28 cellular contexts compared by ENCODE assay signal in genomic region chr5:79008362-79008761, GRCh38.
"Had no signal": no experiment of that assay in that cellular context is flagged by ENCODE, and none has a peak within 500 bp of the region (broad histone marks: within the 10 kb centered on the region; RNA-seq: fewer than 3 reads in every experiment).

No MANE protein-coding gene starts in this region.

- H3K4me3 ChIP-seq: breast epithelium, esophagus muscularis mucosa, right atrium auricular region, smooth muscle cell, stomach, thyroid gland, upper lobe of right lung had no signal

- H3K27ac ChIP-seq: breast epithelium, esophagus muscularis mucosa, foreskin keratinocyte, parathyroid adenoma, right atrium auricular region, stomach, thyroid gland, upper lobe of right lung had no signal

- H3K27me3 Mint-ChIP-seq: activated naive CD4-positive, alpha-beta T cell treated with anti-CD3 and anti-CD28 coated beads, Interleukin-2, amount 50 U/mL, for 24 hours had no signal

- H3K4me3 Mint-ChIP-seq: activated B cell treated with CpG ODN at 0.5 μM for 24 hours; activated CD8-positive, alpha-beta T cell treated with anti-CD3 and anti-CD28 coated beads for 36 hours; activated naive CD4-positive, alpha-beta T cell treated with anti-CD3 and anti-CD28 coated beads, Interleukin-2, amount 50 U/mL, for 24 hours; activated naive CD8-positive, alpha-beta T cell treated with anti-CD3 and anti-CD28 coated beads, Interleukin-2, amount 50 U/mL, for 24 hours; activated T-cell treated with anti-CD3 and anti-CD28 coated beads, Interleukin-2, amount 50 U/mL, for 4 hours; central memory CD8-positive, alpha-beta T cell; dendritic cell treated with granulocyte-macrophage colony-stimulating factor and Interleukin-4, amounts not matched to agents 40 ng/mL and 50 ng/mL, for 4 days; mesothelial cell of epicardium; naive B cell; stimulated activated naive B cell treated with anti-CD40 and anti-IgM and Interleukin-4, amounts not matched to agents 10 μg/mL and 1 μg/mL and 100 μg/mL, for 72 hours had no signal

- H2AFZ ChIP-seq: parathyroid adenoma had no signal

- H3K79me2 ChIP-seq: parathyroid adenoma had no signal

- H3K9ac ChIP-seq: parathyroid adenoma had no signal

- ATAC-seq: activated CD8-positive, alpha-beta T cell treated with anti-CD3 and anti-CD28 coated beads for 36 hours; activated naive CD8-positive, alpha-beta T cell treated with anti-CD3 and anti-CD28 coated beads, Interleukin-2, amount 50 U/mL, for 24 hours; activated T-cell treated with anti-CD3 and anti-CD28 coated beads, Interleukin-2, amount 50 U/mL, for 4 hours; foreskin keratinocyte; left cardiac atrium; stimulated activated naive B cell treated with anti-CD40 and anti-IgM and Interleukin-4, amounts not matched to agents 10 μg/mL and 1 μg/mL and 100 μg/mL, for 72 hours; upper lobe of right lung had no signal

- H3K4me1 Mint-ChIP-seq: activated B cell treated with CpG ODN at 0.5 μM for 24 hours; activated naive CD4-positive, alpha-beta T cell treated with anti-CD3 and anti-CD28 coated beads, Interleukin-2, amount 50 U/mL, for 24 hours; activated naive CD8-positive, alpha-beta T cell treated with anti-CD3 and anti-CD28 coated beads, Interleukin-2, amount 50 U/mL, for 24 hours; central memory CD8-positive, alpha-beta T cell; mesothelial cell of epicardium; naive B cell; stimulated activated naive B cell treated with anti-CD40 and anti-IgM and Interleukin-4, amounts not matched to agents 10 μg/mL and 1 μg/mL and 100 μg/mL, for 72 hours had no signal

- H3K4me2 ChIP-seq: smooth muscle cell had no signal

- DNase-seq: activated B cell treated with CpG ODN at 0.5 μM for 24 hours; activated CD4-positive, alpha-beta T cell treated with anti-CD3 and anti-CD28 coated beads, Interleukin-2, amount 50 U/mL, for 1 hour; activated CD8-positive, alpha-beta T cell treated with anti-CD3 and anti-CD28 coated beads for 36 hours; activated naive CD8-positive, alpha-beta T cell treated with anti-CD3 and anti-CD28 coated beads, Interleukin-2, amount 50 U/mL, for 24 hours; activated T-cell treated with anti-CD3 and anti-CD28 coated beads, Interleukin-2, amount 50 U/mL, for 4 hours; amygdala; foreskin keratinocyte; left cardiac atrium; naive B cell; occipital lobe; stimulated activated CD4-positive, alpha-beta T cell treated with anti-CD3 and anti-CD28 coated beads, Interleukin-1b, Interleukin-23, amount 100 ng/mL, for 48 hours; stimulated activated CD4-positive, alpha-beta T cell treated with anti-CD3 and anti-CD28 coated beads, Interleukin-4, amount 100 ng/mL, for 4 hours; stimulated activated CD8-positive, alpha-beta memory T cell treated with anti-CD3 and anti-CD28 coated beads, Interleukin-4, amount 100 ng/mL, for 48 hours; stimulated activated naive B cell treated with anti-CD40 and anti-IgM and Interleukin-4, amounts not matched to agents 10 μg/mL and 1 μg/mL and 100 μg/mL, for 72 hours; stomach; T-helper 2 cell; thyroid gland; upper lobe of right lung had no signal

- H3K36me3 ChIP-seq: breast epithelium, esophagus muscularis mucosa, right atrium auricular region, stomach, thyroid gland, upper lobe of right lung had no signal

- H3K4me1 ChIP-seq: breast epithelium, esophagus muscularis mucosa, foreskin keratinocyte, parathyroid adenoma, right atrium auricular region, stomach, thyroid gland, upper lobe of right lung had no signal

- H3K27me3 ChIP-seq: breast epithelium, esophagus muscularis mucosa, right atrium auricular region, stomach, thyroid gland, upper lobe of right lung had no signal

- H3K27ac Mint-ChIP-seq: activated B cell treated with CpG ODN at 0.5 μM for 24 hours; activated CD8-positive, alpha-beta T cell treated with anti-CD3 and anti-CD28 coated beads for 36 hours; activated naive CD4-positive, alpha-beta T cell treated with anti-CD3 and anti-CD28 coated beads, Interleukin-2, amount 50 U/mL, for 24 hours; activated naive CD8-positive, alpha-beta T cell treated with anti-CD3 and anti-CD28 coated beads, Interleukin-2, amount 50 U/mL, for 24 hours; activated T-helper 2 cell treated with anti-CD3 and anti-CD28 coated beads, Interferon-gamma antibody, Interleukin-2, Interleukin-4, amounts not matched to agents 10 μg/mL and 5 μg/mL and 100 μg/mL, durations not matched to agents 14 hours and 24 hours and 36 hours; dendritic cell treated with granulocyte-macrophage colony-stimulating factor and Interleukin-4, amounts not matched to agents 40 ng/mL and 50 ng/mL, for 4 days; mesothelial cell of epicardium; stimulated activated naive B cell treated with anti-CD40 and anti-IgM and Interleukin-4, amounts not matched to agents 10 μg/mL and 1 μg/mL and 100 μg/mL, for 72 hours had no signal

- H3K9me3 ChIP-seq: thyroid gland had no signal
